ENCODE assay signal across 19 cellular contexts in genomic region chr10:48811461-48811860, GRCh38.
DNase-seq lines count a peak whose midpoint lies in the region; TF ChIP-seq lines count a peak whose summit lies in the region.
"Had no signal": no experiment of that assay in that cellular context is flagged by ENCODE, and none has a peak within 500 bp of the region (broad histone marks: within the 10 kb centered on the region; RNA-seq: fewer than 3 reads in every experiment).

No MANE protein-coding gene starts in this region.

- no peak overlapping the region for H3K18ac ChIP-seq in H9 (ENCODE audit: insufficient read length, low read depth, low read length)

- no CpG with 5 or more reads among the region's 5 CpGs for WGBS in H9 (ENCODE audit: extremely low coverage, insufficient read length, low lambda C conversion rate)

- no peak overlapping the region for H4K5ac ChIP-seq in H9 (ENCODE audit: insufficient read length, low read depth, low read length)

- H3K4ac ChIP-seq in H9 (ENCODE audit: low read depth, low read length): no peak overlapping the region

- no peak overlapping the region for H2BK12ac ChIP-seq in H9 (ENCODE audit: insufficient read length, low read depth, low read length)

- H3K27me3 ChIP-seq in MG63 (no peaks in the 10 kb centered on the region), H9 (ENCODE audit: insufficient read depth, low read length) (peaks cover 4% of the 10 kb centered on the region; the same call in 1 of the 2 replicates), H7 (ENCODE audit: control insufficient read depth, insufficient read depth, low read length) (peaks cover 19% of the 10 kb centered on the region)

- no peak overlapping the region for H2BK5ac ChIP-seq in H9 (ENCODE audit: insufficient read length, low read length)

- TF ChIP-seq CTCF in H9 (conservative IDR thresholded peaks at IDR 0.05) (no peak), CD14-positive monocyte (IDR thresholded peaks at IDR 0.05) (no peak)

- H3K4me3 ChIP-seq in MG63 (no peak overlapping the region), H7 (ENCODE audit: insufficient read depth, low read depth, low read length) (no peak overlapping the region)

- H3K79me1 ChIP-seq in H9 (ENCODE audit: insufficient read depth, low read depth, low read length, poor library complexity, severe bottlenecking): no peaks in the 10 kb centered on the region

- peaks cover 0 to 2% (median 0%) of the 10 kb centered on the region in 3 experiments; a peak in 1 of 7 replicates for H3K36me3 Mint-ChIP-seq in H9 (ENCODE audit: insufficient read depth in 1 of 3, low read depth in 3 of 3)
- peaks cover 55 to 58% of the 10 kb centered on the region in 2 donors for H3K36me3 Mint-ChIP-seq in CD14-positive monocyte
- H3K36me3 Mint-ChIP-seq: CD4-positive, alpha-beta memory T cell had no signal

- H3K27me3 Mint-ChIP-seq in H9 (ENCODE audit: low read depth) (peaks cover 12% of the 10 kb centered on the region), CD14-positive monocyte (ENCODE audit: low read depth in 3 of 3) (no peaks in the 10 kb centered on the region)
- H3K27me3 Mint-ChIP-seq: B cell had no signal

- no peak overlapping the region for H2BK15ac ChIP-seq in H9 (ENCODE audit: low read depth, low read length)

- no peak overlapping the region for H3K56ac ChIP-seq in H9 (ENCODE audit: insufficient read length, low read depth, low read length)

- no peak overlapping the region for H4K91ac ChIP-seq in H9 (ENCODE audit: insufficient read length, low read depth, low read length)

- H3K4me1 Mint-ChIP-seq in H9 (peaks cover 9 to 11% of the 10 kb centered on the region in 2 experiments), CD14-positive monocyte (peaks cover 12% of the 10 kb centered on the region)
- H3K4me1 Mint-ChIP-seq: CD4-positive, alpha-beta memory T cell had no signal

- no peak overlapping the region for H3K23ac ChIP-seq in H9 (ENCODE audit: insufficient read length, low read depth, low read length)

- H3K36me3 ChIP-seq in MG63: no peaks in the 10 kb centered on the region
- no peaks in the 10 kb centered on the region for H3K36me3 ChIP-seq in H7 (replicated peaks; ENCODE audit: control insufficient read depth, insufficient read depth, low read length)

- H3K9me3 Mint-ChIP-seq in H9: peaks cover 3 to 6% of the 10 kb centered on the region in 2 experiments; a peak in 1 of 5 replicates
- H3K9me3 Mint-ChIP-seq in CD14-positive monocyte: no peaks in the 10 kb centered on the region

- H2AFZ ChIP-seq in H9 (ENCODE audit: low read length): no peak overlapping the region

- H3K27ac Mint-ChIP-seq in H9 (peak overlapping the region in 1 of 3 experiments; percentile 39; a peak in 1 of 7 replicates), CD14-positive monocyte (peak overlapping the region in 3 of 7 donors; percentile 7 to 37 (median 21))
- H3K27ac Mint-ChIP-seq: B cell had no signal

- H3K9me3 ChIP-seq in MG63 (no peaks in the 10 kb centered on the region), H9 (ENCODE audit: control insufficient read depth, low read depth, low read length) (no peaks in the 10 kb centered on the region)

- no peak overlapping the region for H3K14ac ChIP-seq in H9 (ENCODE audit: insufficient read depth, low read length)

- no peak overlapping the region for H4K8ac ChIP-seq in H9 (replicated peaks; ENCODE audit: insufficient read length, low read depth, low read length)

- no peak overlapping the region for H3T11ph ChIP-seq in H9 (ENCODE audit: low read length)

- H2BK20ac ChIP-seq in H9 (ENCODE audit: low read depth, low read length, poor library complexity, severe bottlenecking): no peak overlapping the region

- H3K23me2 ChIP-seq in H9 (ENCODE audit: insufficient read length, low read depth, low read length, poor library complexity, severe bottlenecking): no peaks in the 10 kb centered on the region

- no peak overlapping the region for H3K4me2 ChIP-seq in H9 (ENCODE audit: insufficient read depth, insufficient read length, low read length)

- DNase-seq in 8988T: peak; percentile 29
- DNase-seq in ELR (ENCODE audit: low read depth): peak; percentile 77
- DNase-seq in MG63: peak; percentile 45
- DNase-seq in epithelial cell of prostate (ENCODE audit: low read depth, low spot score): no peak
- DNase-seq in HuH-7.5 (ENCODE audit: low spot score): no peak
- no peak for DNase-seq in H9
- DNase-seq in CD14-positive monocyte (ENCODE audit: low spot score): no peak
- DNase-seq in H7: no peak
- DNase-seq: CD4-positive, alpha-beta memory T cell; DND-41; GOT3; KBM-7; NCI-H1092 treated with DMSO at 0.1 percent for 48 hours; NCI-H1694; NCI-H2107; NCI-H226; NCI-H69; SHP77 treated with DMSO at 0.1 percent for 48 hours had no signal

- H3K27ac ChIP-seq in epithelial cell of prostate (peak overlapping the region; percentile 48), H9 (ENCODE audit: insufficient read length, low read depth, low read length) (no peak overlapping the region)

- H3K4me3 Mint-ChIP-seq in H9 (no peak overlapping the region), CD14-positive monocyte (no peak overlapping the region)
- H3K4me3 Mint-ChIP-seq: B cell; CD4-positive, alpha-beta memory T cell had no signal

- no peak overlapping the region for H2AK5ac ChIP-seq in H9 (ENCODE audit: insufficient read length, low read length)

- intact Hi-C loops in CD14-positive monocyte (cut with micrococcal nuclease): no loop called here

- no peaks in the 10 kb centered on the region for H3K4me1 ChIP-seq in H9 (ENCODE audit: insufficient read depth, low read length)

- no peak overlapping the region for H3K9ac ChIP-seq in H9 (ENCODE audit: extremely low read depth, insufficient read length, low read length)

- peaks cover 3% of the 10 kb centered on the region for H4K20me1 ChIP-seq in H9 (ENCODE audit: control insufficient read depth, insufficient read depth, insufficient read length)

- no peak overlapping the region for H2BK120ac ChIP-seq in H9 (ENCODE audit: low read depth, low read length, poor library complexity, severe bottlenecking)

- H3K79me2 ChIP-seq in H9 (ENCODE audit: insufficient read depth, low read length): no peaks in the 10 kb centered on the region

Comparison
In these comparisons a context has a peak if more than half of its experiments do, and no peak if none do; other contexts are left out.
1. DNase-seq: peak in 8988T (single experiment), ELR (single experiment) and MG63 (single experiment); none in epithelial cell of prostate (single experiment), HuH-7.5 (single experiment), H9 (single experiment), CD14-positive monocyte (single experiment) and H7 (single experiment).